In genomic region chr6:151701820-151702562, GRCh38 we compare ENCODE assay signal across 10 cellular contexts.
DNase-seq lines count a peak whose midpoint lies in the region; ATAC-seq and TF ChIP-seq lines count a peak whose summit lies in the region.
"Had no signal": no experiment of that assay in that cellular context is flagged by ENCODE, and none has a peak within 500 bp of the region (broad histone marks: within the 10 kb centered on the region; RNA-seq: fewer than 3 reads in every experiment).

No MANE protein-coding gene starts in this region.

- TF ChIP-seq CTCF in left ventricle myocardium inferior (IDR thresholded peaks at IDR 0.05; ENCODE audit: borderline replicate concordance) (no peak), thyroid gland (IDR thresholded peaks at IDR 0.05) (no peak), WERI-Rb-1 (IDR thresholded peaks at IDR 0.05; ENCODE audit: low read depth, low read length) (no peak), body of pancreas (IDR thresholded peaks at IDR 0.05) (no peak)

- H3K4me3 ChIP-seq in left ventricle myocardium inferior, result no peak overlapping the region
- H3K4me3 ChIP-seq in thyroid gland (replicated peaks in 1 of 3), result no peak overlapping the region
- H3K4me3 ChIP-seq in WERI-Rb-1 (ENCODE audit: low read depth, low read length), result no peak overlapping the region
- H3K4me3 ChIP-seq in body of pancreas, result no peak overlapping the region

- ATAC-seq in left cardiac atrium (no peak), HG02678 (IDR thresholded peaks at IDR 0.05; ENCODE audit: unreplicated experiment) (peak; percentile 79), HG03571 (IDR thresholded peaks at IDR 0.05; ENCODE audit: unreplicated experiment) (peak; percentile 72), body of pancreas (no peak)

- H3K27me3 ChIP-seq in left ventricle myocardium inferior (ENCODE audit: low read depth) (peaks cover 28% of the 10 kb centered on the region), thyroid gland (no peaks in the 10 kb centered on the region), WERI-Rb-1 (ENCODE audit: insufficient read depth, low read depth, severe bottlenecking) (no peaks in the 10 kb centered on the region), body of pancreas (no peaks in the 10 kb centered on the region)

- H3K27ac ChIP-seq in left ventricle myocardium inferior (replicated peaks) (peak overlapping the region; percentile 33), thyroid gland (peak overlapping the region in 2 of 3 donors; percentile 23 to 53), WERI-Rb-1 (no peak overlapping the region), body of pancreas (no peak overlapping the region)

- DNase-seq in left ventricle myocardium inferior (no peak), left cardiac atrium (no peak), thyroid gland (no peak), WERI-Rb-1 (no peak), body of pancreas (no peak), SKM-1 (lab: John Stamatoyannopoulos, UW; ENCODE audit: unreplicated experiment) (no peak)
- DNase-seq: activated CD4-positive, alpha-beta T cell treated with anti-CD3 and anti-CD28 coated beads for 48 hours; NCI-H748 treated with DMSO at 0.1 percent for 48 hours had no signal

- H3K36me3 ChIP-seq in left ventricle myocardium inferior (no peaks in the 10 kb centered on the region), thyroid gland (no peaks in the 10 kb centered on the region), WERI-Rb-1 (no peaks in the 10 kb centered on the region), body of pancreas (replicated peaks in 1 of 2; ENCODE audit: insufficient read depth in 1 of 2, low read depth in 2 of 2) (no peaks in the 10 kb centered on the region)

- 69 to 72% methylated on average over 5 of the region's 5 CpGs for WGBS in thyroid gland, 2 donors
- 59 to 61% methylated on average over 5 of the region's 5 CpGs for WGBS in body of pancreas, 2 donors

- TF ChIP-seq POLR2A in thyroid gland (IDR thresholded peaks at IDR 0.05), result no peak
- no peak for TF ChIP-seq POLR2A in body of pancreas (IDR thresholded peaks at IDR 0.05)

- no peaks in the 10 kb centered on the region for H3K9me3 ChIP-seq in left ventricle myocardium inferior (replicated peaks)
- no peaks in the 10 kb centered on the region for H3K9me3 ChIP-seq in thyroid gland
- H3K9me3 ChIP-seq in WERI-Rb-1 (ENCODE audit: severe bottlenecking), result no peaks in the 10 kb centered on the region
- no peaks in the 10 kb centered on the region for H3K9me3 ChIP-seq in body of pancreas

- intact Hi-C loops in left ventricle myocardium inferior (cut with micrococcal nuclease) (no loop called here), left cardiac atrium (cut with DNase I) (no loop called here), thyroid gland (cut with DNase I) (no loop called here), body of pancreas (cut with DNase I) (no loop called here)

- H3K4me1 ChIP-seq in left ventricle myocardium inferior, result no peaks in the 10 kb centered on the region
- H3K4me1 ChIP-seq in thyroid gland, result peaks cover 19 to 20% of the 10 kb centered on the region in 2 donors
- no peaks in the 10 kb centered on the region for H3K4me1 ChIP-seq in body of pancreas

Comparison
In these comparisons a context has a peak if more than half of its experiments do, and no peak if none do; other contexts are left out.
1. H3K27ac ChIP-seq: peak in left ventricle myocardium inferior (single experiment) and thyroid gland (2 of 3); none in WERI-Rb-1 (single experiment) and body of pancreas (0 of 4).
2. ATAC-seq: peak in HG02678 (single experiment) and HG03571 (single experiment); none in left cardiac atrium (0 of 2) and body of pancreas (single experiment).